In genomic region chr5:88193896-88194295, GRCh38 we compare ENCODE assay signal across 2 cellular contexts.
TF ChIP-seq lines count a peak whose summit lies in the region.

No MANE protein-coding gene starts in this region.

TF ChIP-seq in IMR-90, 13 proteins besides CTCF, POLR2A, EP300 and RAD21 (continued from another document):
- TF ChIP-seq RFX5 (IDR thresholded peaks at IDR 0.05; ENCODE audit: low read depth, low read length): no peak

TF ChIP-seq in H1, 55 proteins besides CTCF, POLR2A, EP300 and RAD21 (continued from another document):
- no peak for TF ChIP-seq MAFK (IDR thresholded peaks at IDR 0.05; ENCODE audit: low read depth, low read length)
